In genomic region chr2:240981871-240982800, GRCh38 we compare ENCODE assay signal across 20 cellular contexts. TPM values are rescaled to one million over a fixed set of nuclear protein-coding genes. Genes with fewer than 3 reads are reported as not detected.
DNase-seq lines count a peak whose midpoint lies in the region; ATAC-seq and TF ChIP-seq lines count a peak whose summit lies in the region.
"Had no signal": no experiment of that assay in that cellular context is flagged by ENCODE, and none has a peak within 500 bp of the region (broad histone marks: within the 10 kb centered on the region; RNA-seq: fewer than 3 reads in every experiment).

No MANE protein-coding gene starts in this region.

- 92 to 93% methylated on average over 24 to 25 of the region's 25 CpGs for WGBS in testis, 2 donors

- H3K4me3 ChIP-seq in WERI-Rb-1 (ENCODE audit: low read depth, low read length) (no peak overlapping the region), mucosa of descending colon (no peak overlapping the region), testis (no peak overlapping the region), upper lobe of right lung (no peak overlapping the region)
- H3K4me3 ChIP-seq: pancreas had no signal

- H3K4me3 Mint-ChIP-seq in glutamatergic neuron (ENCODE audit: unreplicated experiment) = no peak overlapping the region
- H3K4me3 Mint-ChIP-seq: activated naive CD4-positive, alpha-beta T cell treated with anti-CD3 and anti-CD28 coated beads, Interleukin-2, amount 50 U/mL, for 24 hours; activated T-helper 1 cell treated with anti-CD3 and anti-CD28 coated beads, Interleukin-12 subunit alpha, Interleukin-12 subunit beta, Interleukin-2, Interleukin-4 antibody, amounts not matched to agents 30 ng/mL and 10 ng/mL and 1 ng/mL, durations not matched to agents 14 hours and 24 hours and 36 hours; natural killer cell; stimulated activated memory B cell treated with anti-CD40 and anti-IgM and Interleukin-4, amounts not matched to agents 10 μg/mL and 1 μg/mL and 100 μg/mL, for 72 hours had no signal

- no peaks in the 10 kb centered on the region for H3K4me1 Mint-ChIP-seq in glutamatergic neuron (ENCODE audit: low read depth, unreplicated experiment)
- H3K4me1 Mint-ChIP-seq: activated naive CD4-positive, alpha-beta T cell treated with anti-CD3 and anti-CD28 coated beads, Interleukin-2, amount 50 U/mL, for 24 hours; natural killer cell had no signal

- ATAC-seq in mucosa of descending colon (no peak), GM21619 (IDR thresholded peaks at IDR 0.05; ENCODE audit: unreplicated experiment) (no peak), upper lobe of right lung (no peak)

- no peaks in the 10 kb centered on the region for H3K36me3 Mint-ChIP-seq in glutamatergic neuron (ENCODE audit: unreplicated experiment)
- H3K36me3 Mint-ChIP-seq: activated naive CD4-positive, alpha-beta T cell treated with anti-CD3 and anti-CD28 coated beads, Interleukin-2, amount 50 U/mL, for 24 hours; natural killer cell; stimulated activated memory B cell treated with anti-CD40 and anti-IgM and Interleukin-4, amounts not matched to agents 10 μg/mL and 1 μg/mL and 100 μg/mL, for 72 hours had no signal

- H3K9me3 ChIP-seq in WERI-Rb-1 (ENCODE audit: severe bottlenecking) (no peaks in the 10 kb centered on the region), mucosa of descending colon (no peaks in the 10 kb centered on the region), testis (no peaks in the 10 kb centered on the region), upper lobe of right lung (no peaks in the 10 kb centered on the region)
- H3K9me3 ChIP-seq: pancreas had no signal

- no peak overlapping the region for H3K27ac Mint-ChIP-seq in glutamatergic neuron (ENCODE audit: unreplicated experiment)
- H3K27ac Mint-ChIP-seq: activated naive CD4-positive, alpha-beta T cell treated with anti-CD3 and anti-CD28 coated beads, Interleukin-2, amount 50 U/mL, for 24 hours; activated T-helper 1 cell treated with anti-CD3 and anti-CD28 coated beads, Interleukin-12 subunit alpha, Interleukin-12 subunit beta, Interleukin-2, Interleukin-4 antibody, amounts not matched to agents 30 ng/mL and 10 ng/mL and 1 ng/mL, durations not matched to agents 14 hours and 24 hours and 36 hours; natural killer cell; stimulated activated memory B cell treated with anti-CD40 and anti-IgM and Interleukin-4, amounts not matched to agents 10 μg/mL and 1 μg/mL and 100 μg/mL, for 72 hours had no signal

- 0 out of 2 replicates have a peak, but pooled peaks have one; percentile 5 for TF ChIP-seq CTCF in WERI-Rb-1 (IDR thresholded peaks at IDR 0.05; ENCODE audit: low read depth, low read length)
- no peak for TF ChIP-seq CTCF in glutamatergic neuron (IDR thresholded peaks at IDR 0.05; ENCODE audit: partially characterized antibody, unreplicated experiment)
- TF ChIP-seq CTCF in mucosa of descending colon (IDR thresholded peaks at IDR 0.05) = no peak
- no peak for TF ChIP-seq CTCF in testis (IDR thresholded peaks at IDR 0.05)
- TF ChIP-seq CTCF in upper lobe of right lung (IDR thresholded peaks at IDR 0.05) = no peak

- peaks cover 7% of the 10 kb centered on the region for H3K27me3 Mint-ChIP-seq in glutamatergic neuron (ENCODE audit: unreplicated experiment)

- H3K27ac ChIP-seq in WERI-Rb-1 = no peak overlapping the region
- H3K27ac ChIP-seq in testis = no peak overlapping the region
- H3K27ac ChIP-seq in upper lobe of right lung = no peak overlapping the region
- H3K27ac ChIP-seq: HL-60, pancreas had no signal

- H3K4me1 ChIP-seq in mucosa of descending colon (ENCODE audit: low read depth) (peaks cover 11% of the 10 kb centered on the region), testis (peaks cover 8% of the 10 kb centered on the region), upper lobe of right lung (peaks cover 12% of the 10 kb centered on the region)

- no peak for TF ChIP-seq POLR2A in testis (IDR thresholded peaks at IDR 0.05)

- H3K27me3 ChIP-seq in WERI-Rb-1 (ENCODE audit: insufficient read depth, low read depth, severe bottlenecking) (peaks cover 3% of the 10 kb centered on the region), testis (no peaks in the 10 kb centered on the region), upper lobe of right lung (peaks cover 6% of the 10 kb centered on the region)
- H3K27me3 ChIP-seq: pancreas had no signal

- no peaks in the 10 kb centered on the region for H3K36me3 ChIP-seq in WERI-Rb-1
- H3K36me3 ChIP-seq in mucosa of descending colon (ENCODE audit: low read depth) = no peaks in the 10 kb centered on the region
- no peaks in the 10 kb centered on the region for H3K36me3 ChIP-seq in testis (ENCODE audit: low read depth, missing control alignments)
- H3K36me3 ChIP-seq in upper lobe of right lung = no peaks in the 10 kb centered on the region
- H3K36me3 ChIP-seq: pancreas had no signal

- DNase-seq in WERI-Rb-1 (peak; percentile 9), glutamatergic neuron (peak; percentile 18), mucosa of descending colon (peak in 2 of 3 donors; percentile 17 to 39), testis (peak; percentile 12), upper lobe of right lung (no peak), globus pallidus (ENCODE audit: low spot score) (no peak), NCI-H2227 (lab: John Stamatoyannopoulos, UW; ENCODE audit: unreplicated experiment) (no peak)
- DNase-seq: cerebellar nuclear complex, H7, midbrain, natural killer cell, NCI-H1694 treated with DMSO at 0.1 percent for 48 hours, NCI-H526 treated with DMSO at 0.1 percent for 48 hours, T-helper 9 cell had no signal

- peaks cover 4% of the 10 kb centered on the region for H3K9me3 Mint-ChIP-seq in glutamatergic neuron (ENCODE audit: unreplicated experiment)
- H3K9me3 Mint-ChIP-seq: activated naive CD4-positive, alpha-beta T cell treated with anti-CD3 and anti-CD28 coated beads, Interleukin-2, amount 50 U/mL, for 24 hours; activated T-helper 1 cell treated with anti-CD3 and anti-CD28 coated beads, Interleukin-12 subunit alpha, Interleukin-12 subunit beta, Interleukin-2, Interleukin-4 antibody, amounts not matched to agents 30 ng/mL and 10 ng/mL and 1 ng/mL, durations not matched to agents 14 hours and 24 hours and 36 hours; natural killer cell; stimulated activated memory B cell treated with anti-CD40 and anti-IgM and Interleukin-4, amounts not matched to agents 10 μg/mL and 1 μg/mL and 100 μg/mL, for 72 hours had no signal

- intact Hi-C loops in mucosa of descending colon (cut with DNase I, micrococcal nuclease) (no loop called here), testis (cut with DNase I; ENCODE audit: low total_unique reads) (no loop called here), upper lobe of right lung (cut with DNase I) (no loop called here)

RNA-seq across cellular contexts. Expression of gene SNED1, which starts 16.3 kb away (rescaled TPM):
- total RNA-seq in glutamatergic neuron (ENCODE audit: unreplicated experiment) (2.8 TPM), mucosa of descending colon (10 to 100 TPM in 2 of 3 donors, 1 to 10 TPM in 1; 7.0 to 16.3 (median 14.1) TPM), testis (100 to 1,000 TPM in 1 of 2 donors, 10 to 100 TPM in 1; 82.7 to 107 TPM), upper lobe of right lung (38.4 TPM)
- polyA plus RNA-seq in testis (ENCODE audit: insufficient read depth, low read depth, low replicate concordance) = 15.8 TPM

Comparison
In these comparisons a context has a peak if more than half of its experiments do, and no peak if none do; other contexts are left out.
1. DNase-seq: peak in WERI-Rb-1 (single experiment), glutamatergic neuron (single experiment), mucosa of descending colon (2 of 3) and testis (single experiment); none in upper lobe of right lung (single experiment), globus pallidus (single experiment) and NCI-H2227 (single experiment).